In genomic region chr1:231592809-231593208, GRCh38 we compare ENCODE assay signal across 8 cellular contexts.
"Had no signal": no experiment of that assay in that cellular context is flagged by ENCODE, and none has a peak within 500 bp of the region (broad histone marks: within the 10 kb centered on the region; RNA-seq: fewer than 3 reads in every experiment).

No MANE protein-coding gene starts in this region.

- H2AFZ ChIP-seq: GM23248 had no signal

- H3K27ac ChIP-seq: GM23248, HL-60 had no signal

- H3K9ac ChIP-seq: GM23248 had no signal

- H3K4me3 ChIP-seq: GM23248, HAP-1 had no signal

- ATAC-seq: HCT116 had no signal

- H3K9me3 ChIP-seq: HAP-1 had no signal

- DNase-seq: GM23248, GOT3, H7, HFFc6, KG1 had no signal

- H3K36me3 ChIP-seq: HAP-1 had no signal
